In genomic region chr19:10763399-10763798, GRCh38 we compare ENCODE assay signal across 11 cellular contexts. TPM values are rescaled to one million over a fixed set of nuclear protein-coding genes. Genes with fewer than 3 reads are reported as not detected.
DNase-seq lines count a peak whose midpoint lies in the region; ATAC-seq and TF ChIP-seq lines count a peak whose summit lies in the region.
"Had no signal": no experiment of that assay in that cellular context is flagged by ENCODE, and none has a peak within 500 bp of the region (broad histone marks: within the 10 kb centered on the region; RNA-seq: fewer than 3 reads in every experiment).

No MANE protein-coding gene starts in this region.

- H3K4me3 Mint-ChIP-seq in activated T-helper 17 cell treated with anti-CD3 and anti-CD28 coated beads, Interleukin-2, amount 50 U/mL, for 72 hours: peak overlapping the region; percentile 84

- no peaks in the 10 kb centered on the region for H4K20me1 ChIP-seq in mammary epithelial cell (ENCODE audit: insufficient read depth, low read length)

- in situ Hi-C loops in mammary epithelial cell (cut with MboI; ENCODE audit: low sequenced_read_pairs in 2 of 2): no loop called here

- H3K9ac ChIP-seq in mammary epithelial cell (ENCODE audit: insufficient read depth, low read length): no peak overlapping the region

- peaks cover 35% of the 10 kb centered on the region for H3K36me3 Mint-ChIP-seq in activated T-helper 17 cell treated with anti-CD3 and anti-CD28 coated beads, Interleukin-2, amount 50 U/mL, for 72 hours (ENCODE audit: low read depth)

- H3K4me2 ChIP-seq in mammary epithelial cell (ENCODE audit: insufficient read depth, low read depth, low read length): no peak overlapping the region

- H3K79me2 ChIP-seq in mammary epithelial cell (ENCODE audit: insufficient read depth, low read length): peaks cover 57% of the 10 kb centered on the region

- no peaks in the 10 kb centered on the region for H3K9me3 Mint-ChIP-seq in activated T-helper 17 cell treated with anti-CD3 and anti-CD28 coated beads, Interleukin-2, amount 50 U/mL, for 72 hours

- peaks cover 2 to 8% of the 10 kb centered on the region in 2 donors for H3K4me1 ChIP-seq in breast epithelium
- H3K4me1 ChIP-seq in mammary epithelial cell (ENCODE audit: insufficient read depth, low read length): peaks cover 7% of the 10 kb centered on the region
- peaks cover 95% of the 10 kb centered on the region for H3K4me1 ChIP-seq in lower lobe of right lung
- H3K4me1 ChIP-seq in testis: peaks cover 55% of the 10 kb centered on the region

- H3K9me3 ChIP-seq in breast epithelium: no peaks in the 10 kb centered on the region
- H3K9me3 ChIP-seq in mammary epithelial cell (replicated peaks; ENCODE audit: insufficient read depth, low read length): no peaks in the 10 kb centered on the region
- H3K9me3 ChIP-seq in lower lobe of right lung: no peaks in the 10 kb centered on the region
- no peaks in the 10 kb centered on the region for H3K9me3 ChIP-seq in testis

- CTCF ChIA-PET in mammary epithelial cell (lab: Charles Lee; ENCODE audit: low non-redundant PET): no interaction called here

- no peak for DNase-seq in breast epithelium (ENCODE audit: low spot score in 2 of 2)
- no peak for DNase-seq in mammary epithelial cell
- no peak for DNase-seq in lower lobe of right lung
- DNase-seq in testis: no peak
- DNase-seq in pons (ENCODE audit: low spot score): no peak
- no peak for DNase-seq in glomerular visceral epithelial cell (ENCODE audit: extremely low spot score)
- no peak for DNase-seq in NCI-H1092 (lab: John Stamatoyannopoulos, UW)
- DNase-seq: foreskin keratinocyte, Kasumi-1, NCI-H2107 had no signal

- no peak overlapping the region for H2AFZ ChIP-seq in mammary epithelial cell (ENCODE audit: low read depth, low read length)

- H3K4me1 Mint-ChIP-seq in activated T-helper 17 cell treated with anti-CD3 and anti-CD28 coated beads, Interleukin-2, amount 50 U/mL, for 72 hours: peaks cover 45% of the 10 kb centered on the region

- WGBS in mammary epithelial cell (ENCODE audit: low coverage, missing lambda C conversion rate): 60% methylated on average over 3 of the region's 4 CpGs
- 65 to 100% methylated on average over 1 to 4 of the region's 4 CpGs for WGBS in testis, 2 donors

- TF ChIP-seq CTCF in breast epithelium (IDR thresholded peaks at IDR 0.05) (no peak), mammary epithelial cell (conservative IDR thresholded peaks at IDR 0.05 in 1 of 2, IDR thresholded peaks at IDR 0.05 in 1 of 2; ENCODE audit: extremely low read depth in 1 of 2, insufficient read depth in 1 of 2, low read depth in 1 of 2, low read length in 2 of 2) (no peak), lower lobe of right lung (IDR thresholded peaks at IDR 0.05) (no peak), testis (IDR thresholded peaks at IDR 0.05) (no peak)

- TF ChIP-seq POLR2A in breast epithelium (IDR thresholded peaks at IDR 0.05) (no peak), testis (IDR thresholded peaks at IDR 0.05) (no peak)

- H3K27ac ChIP-seq in breast epithelium: peak overlapping the region; percentile 13 to 53
- H3K27ac ChIP-seq in mammary epithelial cell (ENCODE audit: insufficient read depth, low read depth, low read length): no peak overlapping the region
- H3K27ac ChIP-seq in lower lobe of right lung: peak overlapping the region; percentile 31
- H3K27ac ChIP-seq in testis: peak overlapping the region; percentile 51 to 55
- H3K27ac ChIP-seq: foreskin keratinocyte had no signal

- H3K27me3 Mint-ChIP-seq in activated T-helper 17 cell treated with anti-CD3 and anti-CD28 coated beads, Interleukin-2, amount 50 U/mL, for 72 hours: no peaks in the 10 kb centered on the region

- no TSS peak for BruUV-seq in mammary epithelial cell (replicated peaks; lab: Mats Ljungman, UMichigan)

- H3K4me3 ChIP-seq in breast epithelium (no peak overlapping the region), mammary epithelial cell (replicated peaks in 1 of 3; ENCODE audit: insufficient read depth in 1 of 3, low read depth in 2 of 3, low read length in 3 of 3) (no peak overlapping the region), lower lobe of right lung (no peak overlapping the region), testis (no peak overlapping the region)

- no peaks in the 10 kb centered on the region for H3K36me3 ChIP-seq in breast epithelium
- H3K36me3 ChIP-seq in mammary epithelial cell (ENCODE audit: insufficient read depth, low read length): peaks cover 4% of the 10 kb centered on the region
- H3K36me3 ChIP-seq in lower lobe of right lung: peaks cover 42% of the 10 kb centered on the region
- H3K36me3 ChIP-seq in testis (ENCODE audit: low read depth, missing control alignments): no peaks in the 10 kb centered on the region

- peak overlapping the region; percentile 83 for H3K27ac Mint-ChIP-seq in activated T-helper 17 cell treated with anti-CD3 and anti-CD28 coated beads, Interleukin-2, amount 50 U/mL, for 72 hours

- H3K27me3 ChIP-seq in breast epithelium: no peaks in the 10 kb centered on the region
- no peaks in the 10 kb centered on the region for H3K27me3 ChIP-seq in mammary epithelial cell (ENCODE audit: insufficient read depth, low read length)
- H3K27me3 ChIP-seq in lower lobe of right lung (ENCODE audit: low read depth): no peaks in the 10 kb centered on the region
- no peaks in the 10 kb centered on the region for H3K27me3 ChIP-seq in testis
- H3K27me3 ChIP-seq: foreskin keratinocyte had no signal

- dilution Hi-C loops in mammary epithelial cell (cut with HindIII; ENCODE audit: low sequenced_read_pairs): no loop called here

- intact Hi-C loops in breast epithelium (cut with DNase I; ENCODE audit: low total_unique reads): loop anchor here (10.0 kb wide), 1 partner anchor 49 kb away; the partner anchor contains the start of gene DNM2
- intact Hi-C loops in mammary epithelial cell (cut with micrococcal nuclease): no loop called here
- intact Hi-C loops in lower lobe of right lung (cut with DNase I): no loop called here
- intact Hi-C loops in testis (cut with DNase I; ENCODE audit: low total_unique reads): no loop called here

- ATAC-seq in activated T-helper 17 cell treated with anti-CD3 and anti-CD28 coated beads, Interleukin-2, amount 50 U/mL, for 72 hours (replicated peaks): no peak
- ATAC-seq in lower lobe of right lung: no peak
- ATAC-seq: foreskin keratinocyte had no signal

RNA-seq across cellular contexts. Expression of gene DNM2, which starts 45.5 kb away (rescaled TPM):
- total RNA-seq in breast epithelium (10 to 100 TPM; 83.1 to 98.6 (median 84.5) TPM), mammary epithelial cell (100 to 1,000 TPM in 1 of 2 donors, 10 to 100 TPM in 1; 95.9 to 125 TPM), lower lobe of right lung (282 TPM), testis (100 to 1,000 TPM; 226 to 274 TPM)
- polyA plus RNA-seq in mammary epithelial cell (60.2 TPM), testis (ENCODE audit: insufficient read depth, low read depth, low replicate concordance) (166 TPM)
- 219 TPM for polyA minus RNA-seq in mammary epithelial cell
- 100 to 1,000 TPM; 185 to 209 TPM for total RNA-seq in activated T-helper 17 cell treated with anti-CD3 and anti-CD28 coated beads, Interleukin-2, amount 50 U/mL, for 72 hours
